19 cellular contexts compared by ENCODE assay signal in the genomic region with DNA sequence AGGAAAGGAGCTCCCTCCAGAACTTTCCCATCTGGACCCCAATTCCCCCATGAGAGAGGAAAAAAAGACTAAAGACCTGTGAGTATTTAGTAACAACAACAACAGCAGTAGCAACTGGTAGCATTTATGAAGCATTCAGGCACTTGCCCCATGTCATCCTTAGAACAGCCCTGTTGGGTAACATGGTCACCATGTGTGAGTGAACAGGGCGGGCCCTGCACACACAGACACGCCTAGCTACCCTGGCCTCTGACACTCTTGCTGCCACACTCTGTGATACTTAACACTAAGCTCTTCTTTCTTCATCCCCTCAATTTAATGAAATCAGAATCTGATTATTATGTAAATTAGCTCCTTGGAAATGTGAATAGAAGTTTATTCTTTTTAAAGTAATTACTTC. TPM values are rescaled to one million over a fixed set of nuclear protein-coding genes. Genes with fewer than 3 reads are reported as not detected.
A peak's percentile ranks its signal among the peaks of the same experiment; 100 is the strongest.
DNase-seq lines count a peak whose midpoint lies in the region; ATAC-seq and TF ChIP-seq lines count a peak whose summit lies in the region.
"Had no signal": no experiment of that assay in that cellular context is flagged by ENCODE, and none has a peak within 500 bp of the region (broad histone marks: within the 10 kb centered on the region; RNA-seq: fewer than 3 reads in every experiment).

No MANE protein-coding gene starts in this region.

- ATAC-seq in left lobe of liver = peak; percentile 29
- ATAC-seq in activated CD4-positive, alpha-beta T cell treated with anti-CD3 and anti-CD28 coated beads for 36 hours = no peak
- ATAC-seq: CD8-positive, alpha-beta T cell; PC-3 had no signal

- H3K27ac Mint-ChIP-seq in activated CD4-positive, alpha-beta T cell treated with anti-CD3 and anti-CD28 coated beads for 36 hours = no peak overlapping the region
- H3K27ac Mint-ChIP-seq: CD8-positive, alpha-beta T cell; HFFc6 had no signal

- peak; percentile 24 to 34 for DNase-seq in HAP-1 (ENCODE audit: low spot score in 2 of 2)
- DNase-seq in left lobe of liver (ENCODE audit: low spot score) = no peak
- DNase-seq in tibial artery = no peak
- DNase-seq in NCI-H187 (lab: John Stamatoyannopoulos, UW) = no peak
- DNase-seq in GM10266 (ENCODE audit: extremely low spot score) = no peak
- DNase-seq in activated CD4-positive, alpha-beta T cell treated with anti-CD3 and anti-CD28 coated beads for 36 hours = no peak
- DNase-seq: CD8-positive, alpha-beta T cell; GOT3; HFFc6; IMR-90; Kasumi-1; NCI-H187 treated with DMSO at 0.1 percent for 48 hours; NCI-H345; NCI-H69; PC-3 had no signal

- peak overlapping the region; percentile 26 for H3K27ac ChIP-seq in ectodermal cell (ENCODE audit: insufficient read depth, low read depth, low read length, poor library complexity, severe bottlenecking)
- H3K27ac ChIP-seq in tibial artery = peak overlapping the region; percentile 55 to 65
- H3K27ac ChIP-seq: RWPE1 had no signal

- H3K4me1 Mint-ChIP-seq in activated CD4-positive, alpha-beta T cell treated with anti-CD3 and anti-CD28 coated beads for 36 hours = no peaks in the 10 kb centered on the region

- no peak for TF ChIP-seq CTCF in tibial artery (IDR thresholded peaks at IDR 0.05)
- no peak for TF ChIP-seq CTCF in GM10266 (IDR thresholded peaks at IDR 0.05; ENCODE audit: control insufficient read depth, insufficient read depth, low read depth, missing control alignments)

- H3K9me3 Mint-ChIP-seq in activated CD4-positive, alpha-beta T cell treated with anti-CD3 and anti-CD28 coated beads for 36 hours (ENCODE audit: low read depth) = no peaks in the 10 kb centered on the region
- H3K9me3 Mint-ChIP-seq: CD8-positive, alpha-beta T cell; HFFc6 had no signal

- intact Hi-C loops in tibial artery (cut with DNase I; ENCODE audit: low total_unique reads) = no loop called here
- intact Hi-C loops in activated CD4-positive, alpha-beta T cell treated with anti-CD3 and anti-CD28 coated beads for 36 hours (cut with DNase I, micrococcal nuclease) = no loop called here

- peaks cover 2% of the 10 kb centered on the region for H3K27me3 Mint-ChIP-seq in activated CD4-positive, alpha-beta T cell treated with anti-CD3 and anti-CD28 coated beads for 36 hours

- no peaks in the 10 kb centered on the region for H3K27me3 ChIP-seq in HAP-1 (ENCODE audit: low read depth)
- H3K27me3 ChIP-seq in ectodermal cell (ENCODE audit: control insufficient read depth, insufficient read depth, low read length, poor library complexity, severe bottlenecking) = no peaks in the 10 kb centered on the region
- H3K27me3 ChIP-seq in tibial artery = no peaks in the 10 kb centered on the region

- POLR2A ChIA-PET in activated CD4-positive, alpha-beta T cell treated with anti-CD3 and anti-CD28 coated beads for 36 hours (lab: Charles Lee) = no interaction called here

- in situ Hi-C loops in HAP-1 (cut with MboI; ENCODE audit: low sequenced_read_pairs) = no loop called here

- 88 to 94% methylated on average over 2 of the region's 2 CpGs for WGBS in ectodermal cell, 2 experiments

- CTCF ChIA-PET in activated CD4-positive, alpha-beta T cell treated with anti-CD3 and anti-CD28 coated beads for 36 hours (lab: Charles Lee) = interaction anchor here (0.7 to 0.8 kb wide), 3 partner anchors 20 to 465 kb away, joined by 3 to 4 read pairs (median 3); no protein-coding TSS in a partner anchor

- H3K36me3 Mint-ChIP-seq in activated CD4-positive, alpha-beta T cell treated with anti-CD3 and anti-CD28 coated beads for 36 hours (ENCODE audit: low read depth) = no peaks in the 10 kb centered on the region
- H3K36me3 Mint-ChIP-seq: CD8-positive, alpha-beta T cell had no signal

- H3K36me3 ChIP-seq in HAP-1 (replicated peaks) (peaks cover 24% of the 10 kb centered on the region), ectodermal cell (ENCODE audit: control insufficient read depth, insufficient read depth, low read length) (peaks cover 40% of the 10 kb centered on the region), tibial artery (no peaks in the 10 kb centered on the region)

- H3K4me1 ChIP-seq in HAP-1 (peaks cover 5% of the 10 kb centered on the region), ectodermal cell (ENCODE audit: control insufficient read depth, insufficient read depth, low read length) (no peaks in the 10 kb centered on the region), tibial artery (peaks cover 0 to 13% (median 0%) of the 10 kb centered on the region in 4 donors)

- H3K4me3 Mint-ChIP-seq in activated CD4-positive, alpha-beta T cell treated with anti-CD3 and anti-CD28 coated beads for 36 hours = no peak overlapping the region
- H3K4me3 Mint-ChIP-seq: CD8-positive, alpha-beta T cell; HFFc6 had no signal

- H3K9me3 ChIP-seq in HAP-1 (no peaks in the 10 kb centered on the region), ectodermal cell (ENCODE audit: control insufficient read depth, low read length) (no peaks in the 10 kb centered on the region), tibial artery (no peaks in the 10 kb centered on the region)

- no peak overlapping the region for H3K4me3 ChIP-seq in HAP-1
- H3K4me3 ChIP-seq in ectodermal cell (ENCODE audit: insufficient read depth, low read depth, low read length) = no peak overlapping the region
- no peak overlapping the region for H3K4me3 ChIP-seq in tibial artery

RNA-seq across cellular contexts. Expression of a gene that starts 26.1 kb away (rescaled TPM):
- polyA plus RNA-seq in ectodermal cell (2013, experiment 1 of 4) = 0.63 TPM
- 0.85 TPM for polyA plus RNA-seq in ectodermal cell (2013, experiment 2 of 4)
- 0.75 TPM for polyA plus RNA-seq in ectodermal cell (2013, experiment 3 of 4)
- 0.77 TPM for polyA plus RNA-seq in ectodermal cell (2013, experiment 4 of 4)
- 48.7 TPM for total RNA-seq in left lobe of liver
- total RNA-seq in activated CD4-positive, alpha-beta T cell treated with anti-CD3 and anti-CD28 coated beads for 36 hours = not detected
- total RNA-seq: CD8-positive, alpha-beta T cell; HFFc6; HT-29; IMR-90 had no signal
- polyA plus RNA-seq: AG04450 had no signal

Comparison
In these comparisons a context has a peak if more than half of its experiments do, and no peak if none do; other contexts are left out.
1. DNase-seq: peak in HAP-1 (2 of 2); none in left lobe of liver (single experiment), tibial artery (0 of 2), NCI-H187 (0 of 2), GM10266 (single experiment) and activated CD4-positive, alpha-beta T cell treated with anti-CD3 and anti-CD28 coated beads for 36 hours (single experiment).
2. RNA of a gene that starts 26.1 kb away (total RNA-seq): 48.7 TPM in left lobe of liver (single experiment); not detected in activated CD4-positive, alpha-beta T cell treated with anti-CD3 and anti-CD28 coated beads for 36 hours; every median in the first group is over 10 times any median in the second.